Comparison of ENCODE assay signal across 10 cellular contexts in the genomic region with DNA sequence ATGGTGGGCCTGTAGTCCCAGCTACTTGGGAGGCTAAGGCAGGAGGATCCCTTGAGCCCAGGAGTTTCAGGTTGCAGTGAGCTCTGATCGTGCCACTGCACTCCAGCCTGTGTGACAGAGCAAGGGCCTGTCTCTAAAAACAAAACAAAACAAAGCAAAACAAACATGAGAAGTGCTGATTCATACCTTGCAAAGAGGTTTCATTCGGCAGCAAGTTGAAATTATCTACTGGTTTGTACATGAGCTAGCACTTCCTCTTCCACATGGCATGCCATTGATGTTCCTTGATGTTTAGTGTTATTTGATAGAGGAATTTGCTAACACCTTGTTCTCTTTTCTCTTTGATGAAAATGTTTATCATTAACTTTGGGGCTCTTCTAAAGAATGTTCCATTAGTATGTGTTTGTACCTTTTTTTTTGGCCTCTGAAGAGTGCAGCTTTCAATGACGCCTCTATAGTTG. TPM values are rescaled to one million over a fixed set of nuclear protein-coding genes. Genes with fewer than 3 reads are reported as not detected.
A peak's percentile ranks its signal among the peaks of the same experiment; 100 is the strongest.
DNase-seq lines count a peak whose midpoint lies in the region; ATAC-seq, FAIRE-seq and TF ChIP-seq lines count a peak whose summit lies in the region.
"Had no signal": no experiment of that assay in that cellular context is flagged by ENCODE, and none has a peak within 500 bp of the region (broad histone marks: within the 10 kb centered on the region; RNA-seq: fewer than 3 reads in every experiment).

No MANE protein-coding gene starts in this region.

- H3K9me3 ChIP-seq in PC-3 (ENCODE audit: low read length): no peaks in the 10 kb centered on the region
- no peaks in the 10 kb centered on the region for H3K9me3 ChIP-seq in tibial artery
- no peaks in the 10 kb centered on the region for H3K9me3 ChIP-seq in pancreas

- ATAC-seq in HG02798 (IDR thresholded peaks at IDR 0.05; ENCODE audit: poor library complexity, unreplicated experiment): peak; percentile 40
- ATAC-seq in PC-3: peak; percentile 62
- ATAC-seq in pancreas: no peak

- no peaks in the 10 kb centered on the region for H3K9me2 ChIP-seq in PC-3 (replicated peaks; ENCODE audit: low read length)

- intact Hi-C loops in PC-3 (cut with micrococcal nuclease): loop anchor here (10.0 kb wide), 1 partner anchor 55 kb away; no protein-coding TSS in a partner anchor
- intact Hi-C loops in tibial artery (cut with DNase I; ENCODE audit: low total_unique reads): no loop called here
- intact Hi-C loops in pancreas (cut with DNase I): no loop called here

- BruUV-seq in PC-3 (replicated peaks; lab: Mats Ljungman, UMichigan): no TSS peak

- CTCF ChIA-PET in PC-3 (lab: Charles Lee): interaction anchor here (0.6 kb wide), 1 partner anchor 50 kb away, joined by 3 read pairs; no protein-coding TSS in a partner anchor

- H3K4me1 ChIP-seq in PC-3 (ENCODE audit: insufficient read depth, low read length) (peaks cover 52% of the 10 kb centered on the region), tibial artery (peaks cover 0 to 28% (median 23%) of the 10 kb centered on the region in 4 donors), pancreas (no peaks in the 10 kb centered on the region)

- 48 to 55% methylated on average over 3 of the region's 3 CpGs for WGBS in pancreas, 2 donors

- peaks cover 12% of the 10 kb centered on the region for H3F3A ChIP-seq in PC-3 (ENCODE audit: low read length, unreplicated experiment)

- TF ChIP-seq CTCF in PC-3 (conservative IDR thresholded peaks at IDR 0.05; ENCODE audit: low read depth, low read length) (no peak), tibial artery (IDR thresholded peaks at IDR 0.05) (no peak), pancreas (IDR thresholded peaks at IDR 0.05) (no peak)

- no peak overlapping the region for H2AFZ ChIP-seq in PC-3 (ENCODE audit: low read length)

- POLR2A ChIA-PET in PC-3 (lab: Charles Lee; ENCODE audit: unreplicated experiment): no interaction called here

- FAIRE-seq in pancreas (lab: Jason Lieb, UNC): no peak

- peak overlapping the region; percentile 19 for H3K4me2 ChIP-seq in PC-3 (ENCODE audit: low read length)

- H3K27me3 ChIP-seq in PC-3 (ENCODE audit: low read length) (no peaks in the 10 kb centered on the region), tibial artery (no peaks in the 10 kb centered on the region), pancreas (no peaks in the 10 kb centered on the region)

- H3K36me3 ChIP-seq in PC-3 (ENCODE audit: low read depth, low read length) (no peaks in the 10 kb centered on the region), tibial artery (no peaks in the 10 kb centered on the region), pancreas (no peaks in the 10 kb centered on the region)

- peak overlapping the region; percentile 91 for H3K27ac ChIP-seq in PC-3 (ENCODE audit: low read length)
- no peak overlapping the region for H3K27ac ChIP-seq in tibial artery
- H3K27ac ChIP-seq in pancreas: no peak overlapping the region

- H4K20me1 ChIP-seq in PC-3 (ENCODE audit: low read length): no peaks in the 10 kb centered on the region

- H3K4me3 ChIP-seq in PC-3 (ENCODE audit: low read length) (no peak overlapping the region), tibial artery (no peak overlapping the region), pancreas (no peak overlapping the region)

- H3K9ac ChIP-seq in PC-3 (ENCODE audit: low read length): peak overlapping the region; percentile 50

- peak; percentile 19 for DNase-seq in NCI-H1436 (lab: John Stamatoyannopoulos, UW)
- no peak for DNase-seq in NCI-H1436 treated with DMSO at 0.1 percent for 48 hours (lab: John Stamatoyannopoulos, UW)
- DNase-seq in PC-3: peak; percentile 88
- DNase-seq in myocyte (ENCODE audit: low read depth): peak; percentile 27
- DNase-seq in NCI-H446 treated with DMSO at 0.1 percent for 48 hours (lab: John Stamatoyannopoulos, UW): no peak
- DNase-seq in tibial artery: no peak
- no peak for DNase-seq in pancreas
- DNase-seq: activated CD4-positive, CD25-positive, alpha-beta regulatory T cell; stimulated activated CD4-positive, alpha-beta T cell treated with anti-CD3 and anti-CD28 coated beads, Interleukin-2, amount 100 ng/mL, for 24 hours had no signal

- 0 out of 2 replicates have a peak, but pooled peaks cover 4% of the 10 kb centered on the region for H3K79me2 ChIP-seq in PC-3 (ENCODE audit: low read length)

RNA-seq across cellular contexts. Expression of gene SPECC1, which starts 50.6 kb away (rescaled TPM):
- 46.4 and 76.5 TPM in 2 replicates for total RNA-seq in PC-3 (2014; rRNA removed)
- total RNA-seq in myocyte: 47.0 and 51.7 TPM in 2 replicates
- polyA plus RNA-seq in myocyte (2012): 63.1 TPM
- total RNA-seq in pancreas: 10 to 100 TPM in 2 of 6 donors, 1 to 10 TPM in 4; 5.8 to 22.2 (median 9.0) TPM
- 1 to 10 TPM; 5.6 to 7.0 TPM for polyA plus RNA-seq in pancreas

Comparison
In these comparisons a context has a peak if more than half of its experiments do, and no peak if none do; other contexts are left out.
1. DNase-seq: peak in NCI-H1436 (single experiment), PC-3 (single experiment) and myocyte (single experiment); none in NCI-H1436 treated with DMSO at 0.1 percent for 48 hours (single experiment), NCI-H446 treated with DMSO at 0.1 percent for 48 hours (single experiment), tibial artery (0 of 2) and pancreas (0 of 6).
2. ATAC-seq: peak in HG02798 (single experiment) and PC-3 (single experiment); none in pancreas (0 of 4).